In the genomic region with DNA sequence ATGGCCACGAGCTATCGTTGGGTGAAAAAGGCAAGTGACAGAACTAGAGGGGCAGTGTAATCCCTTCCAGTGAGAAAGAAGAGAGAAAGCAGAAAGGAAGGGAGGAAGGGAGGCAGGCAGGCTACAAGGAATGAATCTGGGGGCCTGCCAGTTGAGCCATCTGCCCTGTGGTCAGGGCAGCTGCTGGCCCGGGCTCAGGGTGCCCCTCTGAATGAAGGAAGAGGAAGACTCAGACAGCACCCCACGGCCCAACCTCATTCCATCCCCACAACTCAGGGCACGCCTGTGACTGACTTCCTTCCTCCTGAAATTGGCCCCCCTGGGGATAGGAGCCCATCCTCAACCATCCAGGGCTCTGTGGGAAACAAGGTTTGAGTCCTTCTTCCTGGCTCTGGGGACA, we compare ENCODE assay signal across 28 cellular contexts. TPM values are rescaled to one million over a fixed set of nuclear protein-coding genes. Genes with fewer than 3 reads are reported as not detected.
DNase-seq lines count a peak whose midpoint lies in the region; ATAC-seq and TF ChIP-seq lines count a peak whose summit lies in the region.
"Had no signal": no experiment of that assay in that cellular context is flagged by ENCODE, and none has a peak within 500 bp of the region (broad histone marks: within the 10 kb centered on the region; RNA-seq: fewer than 3 reads in every experiment).

No MANE protein-coding gene starts in this region.

- H3K27ac ChIP-seq in osteoblast (ENCODE audit: low read depth, low read length) (no peak overlapping the region), colonic mucosa (no peak overlapping the region)
- H3K27ac ChIP-seq: brain microvascular endothelial cell, heart right ventricle, psoas muscle, sigmoid colon, SK-N-MC, transverse colon had no signal

- H2AFZ ChIP-seq in osteoblast (ENCODE audit: low read length) = no peak overlapping the region

- H3K9me3 ChIP-seq in osteoblast (ENCODE audit: low read depth, low read length) (no peaks in the 10 kb centered on the region), colonic mucosa (no peaks in the 10 kb centered on the region)
- H3K9me3 ChIP-seq: psoas muscle, sigmoid colon, transverse colon had no signal

- ATAC-seq in SK-N-SH treated with all-trans-retinoic acid at 6 μM for 48 hours = no peak
- ATAC-seq: activated CD8-positive, alpha-beta T cell treated with anti-CD3 and anti-CD28 coated beads for 36 hours; psoas muscle had no signal

- TF ChIP-seq CTCF in osteoblast (IDR thresholded peaks at IDR 0.05; ENCODE audit: extremely low read depth, low read depth, low read length) (no peak), colonic mucosa (IDR thresholded peaks at IDR 0.05) (no peak)

- no peaks in the 10 kb centered on the region for H3K79me2 ChIP-seq in osteoblast (ENCODE audit: insufficient read depth, low read length)

- no peaks in the 10 kb centered on the region for H3K36me3 ChIP-seq in osteoblast (ENCODE audit: insufficient read depth, low read length)
- H3K36me3 ChIP-seq in colonic mucosa = no peaks in the 10 kb centered on the region
- H3K36me3 ChIP-seq: brain microvascular endothelial cell, heart right ventricle, MG63, sigmoid colon, transverse colon had no signal

- H3K9ac ChIP-seq in colonic mucosa (ENCODE audit: low read depth in 2 of 2, low read length in 2 of 2) = no peak overlapping the region

- no peak overlapping the region for H3K4me2 ChIP-seq in osteoblast (ENCODE audit: insufficient read depth, low read length)

- DNase-seq in NCI-H345 (lab: John Stamatoyannopoulos, UW) = peak; percentile 22
- DNase-seq in NCI-H345 treated with DMSO at 0.1 percent for 48 hours (lab: John Stamatoyannopoulos, UW; ENCODE audit: unreplicated experiment) = no peak
- peak; percentile 40 for DNase-seq in CMK (ENCODE audit: low read depth)
- DNase-seq in RPMI7951 (ENCODE audit: low read depth) = peak; percentile 6
- DNase-seq in osteoblast (ENCODE audit: insufficient read length, low spot score, missing footprints) = peak; percentile 43
- no peak for DNase-seq in SW480 (ENCODE audit: low spot score)
- no peak for DNase-seq in colonic mucosa
- DNase-seq: 8988T; activated CD8-positive, alpha-beta memory T cell treated with anti-CD3 and anti-CD28 coated beads, Interleukin-2, amount 50 U/mL, for 48 hours; activated CD8-positive, alpha-beta T cell treated with anti-CD3 and anti-CD28 coated beads for 36 hours; activated naive CD4-positive, alpha-beta T cell treated with anti-CD3 and anti-CD28 coated beads for 36 hours; brain microvascular endothelial cell; cerebellar nuclear complex; GOT3; heart right ventricle; MG63; midbrain; natural killer cell; NCI-H2029 treated with DMSO at 0.1 percent for 48 hours; NCI-H526 treated with DMSO at 0.1 percent for 48 hours; psoas muscle; sigmoid colon; stimulated activated CD4-positive, alpha-beta T cell treated with anti-CD3 and anti-CD28 coated beads, Interleukin-4, amount 100 ng/mL, for 1 hour; T-helper 2 cell; transverse colon had no signal

- intact Hi-C loops in colonic mucosa (cut with DNase I) = no loop called here

- H3K4me1 ChIP-seq in osteoblast (ENCODE audit: insufficient read depth, low read length) (no peaks in the 10 kb centered on the region), colonic mucosa (no peaks in the 10 kb centered on the region)
- H3K4me1 ChIP-seq: psoas muscle, transverse colon had no signal

- H3K4me3 ChIP-seq in osteoblast (ENCODE audit: insufficient read depth, low read length) (no peak overlapping the region), colonic mucosa (no peak overlapping the region)
- H3K4me3 ChIP-seq: heart right ventricle, K562, MG63, psoas muscle, sigmoid colon, SK-N-MC, transverse colon had no signal

- H3K27me3 ChIP-seq in osteoblast (ENCODE audit: insufficient read depth, low read length) = peaks cover 5% of the 10 kb centered on the region
- H3K27me3 ChIP-seq in colonic mucosa = peaks cover 15% of the 10 kb centered on the region

- no peaks in the 10 kb centered on the region for H4K20me1 ChIP-seq in osteoblast (ENCODE audit: insufficient read depth, low read length)

TF ChIP-seq in SK-N-SH treated with all-trans-retinoic acid at 6 μM for 48 hours, 23 proteins besides CTCF, POLR2A, EP300 and RAD21:
- no peak for TF ChIP-seq SNAI2 (CRISPR knock-in tag; IDR thresholded peaks at IDR 0.05)
- TF ChIP-seq GLIS3 (CRISPR knock-in tag; IDR thresholded peaks at IDR 0.05) = no peak
- no peak for TF ChIP-seq ZC3H10 (CRISPR knock-in tag; IDR thresholded peaks at IDR 0.05)
- no peak for TF ChIP-seq BACH2 (CRISPR knock-in tag; IDR thresholded peaks at IDR 0.05; ENCODE audit: borderline replicate concordance)
- no peak for TF ChIP-seq TCF4 (CRISPR knock-in tag; IDR thresholded peaks at IDR 0.05; ENCODE audit: borderline replicate concordance)
- no peak for TF ChIP-seq CSDC2 (CRISPR knock-in tag; IDR thresholded peaks at IDR 0.05)
- TF ChIP-seq ESRRG (CRISPR knock-in tag; IDR thresholded peaks at IDR 0.05) = no peak
- no peak for TF ChIP-seq OSR1 (CRISPR knock-in tag; IDR thresholded peaks at IDR 0.05)
- TF ChIP-seq TOX (CRISPR knock-in tag; IDR thresholded peaks at IDR 0.05; ENCODE audit: borderline replicate concordance) = no peak
- TF ChIP-seq, protein P1, sequence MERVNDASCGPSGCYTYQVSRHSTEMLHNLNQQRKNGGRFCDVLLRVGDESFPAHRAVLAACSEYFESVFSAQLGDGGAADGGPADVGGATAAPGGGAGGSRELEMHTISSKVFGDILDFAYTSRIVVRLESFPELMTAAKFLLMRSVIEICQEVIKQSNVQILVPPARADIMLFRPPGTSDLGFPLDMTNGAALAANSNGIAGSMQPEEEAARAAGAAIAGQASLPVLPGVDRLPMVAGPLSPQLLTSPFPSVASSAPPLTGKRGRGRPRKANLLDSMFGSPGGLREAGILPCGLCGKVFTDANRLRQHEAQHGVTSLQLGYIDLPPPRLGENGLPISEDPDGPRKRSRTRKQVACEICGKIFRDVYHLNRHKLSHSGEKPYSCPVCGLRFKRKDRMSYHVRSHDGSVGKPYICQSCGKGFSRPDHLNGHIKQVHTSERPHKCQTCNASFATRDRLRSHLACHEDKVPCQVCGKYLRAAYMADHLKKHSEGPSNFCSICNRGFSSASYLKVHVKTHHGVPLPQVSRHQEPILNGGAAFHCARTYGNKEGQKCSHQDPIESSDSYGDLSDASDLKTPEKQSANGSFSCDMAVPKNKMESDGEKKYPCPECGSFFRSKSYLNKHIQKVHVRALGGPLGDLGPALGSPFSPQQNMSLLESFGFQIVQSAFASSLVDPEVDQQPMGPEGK (CRISPR knock-in tag; IDR thresholded peaks at IDR 0.05; ENCODE audit: borderline replicate concordance) = no peak
- TF ChIP-seq ZNF8 (CRISPR knock-in tag; IDR thresholded peaks at IDR 0.05) = no peak
- TF ChIP-seq ZFP30 (CRISPR knock-in tag; IDR thresholded peaks at IDR 0.05) = no peak
- TF ChIP-seq, protein P2, sequence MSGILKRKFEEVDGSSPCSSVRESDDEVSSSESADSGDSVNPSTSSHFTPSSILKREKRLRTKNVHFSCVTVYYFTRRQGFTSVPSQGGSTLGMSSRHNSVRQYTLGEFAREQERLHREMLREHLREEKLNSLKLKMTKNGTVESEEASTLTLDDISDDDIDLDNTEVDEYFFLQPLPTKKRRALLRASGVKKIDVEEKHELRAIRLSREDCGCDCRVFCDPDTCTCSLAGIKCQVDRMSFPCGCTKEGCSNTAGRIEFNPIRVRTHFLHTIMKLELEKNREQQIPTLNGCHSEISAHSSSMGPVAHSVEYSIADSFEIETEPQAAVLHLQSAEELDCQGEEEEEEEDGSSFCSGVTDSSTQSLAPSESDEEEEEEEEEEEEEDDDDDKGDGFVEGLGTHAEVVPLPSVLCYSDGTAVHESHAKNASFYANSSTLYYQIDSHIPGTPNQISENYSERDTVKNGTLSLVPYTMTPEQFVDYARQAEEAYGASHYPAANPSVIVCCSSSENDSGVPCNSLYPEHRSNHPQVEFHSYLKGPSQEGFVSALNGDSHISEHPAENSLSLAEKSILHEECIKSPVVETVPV (CRISPR knock-in tag; IDR thresholded peaks at IDR 0.05) = no peak
- TF ChIP-seq PPARA (CRISPR knock-in tag; IDR thresholded peaks at IDR 0.05; ENCODE audit: borderline replicate concordance) = no peak
TF ChIP-seq in SK-N-SH treated with all-trans-retinoic acid at 6 μM for 48 hours: peak in this region for 0.

RNA-seq across cellular contexts. Expression of a gene that starts 20.3 kb away (rescaled TPM):
- total RNA-seq in RPMI7951 (2014; rRNA removed; shearing (Covaris generic)) = not detected in 2 replicates
- not detected in 2 replicates for total RNA-seq in osteoblast
- total RNA-seq in colonic mucosa = 1 to 10 TPM; 3.1 to 3.3 TPM

Comparison
In these comparisons a context has a peak if more than half of its experiments do, and no peak if none do; other contexts are left out.
1. DNase-seq: peak in NCI-H345 (single experiment), CMK (single experiment), RPMI7951 (single experiment) and osteoblast (single experiment); none in NCI-H345 treated with DMSO at 0.1 percent for 48 hours (single experiment), SW480 (single experiment) and colonic mucosa (single experiment).